In genomic region chrX:50747471-50747900, GRCh38 we compare ENCODE assay signal across 8 cellular contexts.
A peak's percentile ranks its signal among the peaks of the same experiment; 100 is the strongest.
DNase-seq lines count a peak whose midpoint lies in the region; ATAC-seq and TF ChIP-seq lines count a peak whose summit lies in the region.

No MANE protein-coding gene starts in this region.

- no peaks in the 10 kb centered on the region for H3K36me3 Mint-ChIP-seq in osteocyte (ENCODE audit: unreplicated experiment)

- H3K4me1 Mint-ChIP-seq in osteocyte (ENCODE audit: unreplicated experiment): no peaks in the 10 kb centered on the region

- H3K4me3 Mint-ChIP-seq in osteocyte (ENCODE audit: unreplicated experiment): no peak overlapping the region

- no peaks in the 10 kb centered on the region for H3K36me3 ChIP-seq in GM06990 (ENCODE audit: control insufficient read depth, insufficient read depth, low read length)

- no peak overlapping the region for H3K27ac Mint-ChIP-seq in osteocyte (ENCODE audit: unreplicated experiment)

- H3K27me3 ChIP-seq in GM06990 (replicated peaks; ENCODE audit: control insufficient read depth, insufficient read depth, low read length): no peaks in the 10 kb centered on the region

- peak; percentile 78 for TF ChIP-seq CTCF in GM06990 (IDR thresholded peaks at IDR 0.05; ENCODE audit: insufficient read depth, low read length, poor library complexity, severe bottlenecking)
- peak; percentile 71 for TF ChIP-seq CTCF in osteocyte (IDR thresholded peaks at IDR 0.05)

- H3K9me3 Mint-ChIP-seq in osteocyte (ENCODE audit: unreplicated experiment): no peaks in the 10 kb centered on the region

- H3K27me3 Mint-ChIP-seq in osteocyte (ENCODE audit: unreplicated experiment): no peaks in the 10 kb centered on the region

- ATAC-seq in GM21381 (IDR thresholded peaks at IDR 0.05; ENCODE audit: unreplicated experiment) (no peak), GM19023 (IDR thresholded peaks at IDR 0.05; ENCODE audit: unreplicated experiment) (no peak), HG02938 (IDR thresholded peaks at IDR 0.05; ENCODE audit: unreplicated experiment) (no peak)

- H3K4me3 ChIP-seq in GM06990 (replicated peaks; ENCODE audit: low read depth, low read length): no peak overlapping the region

- DNase-seq in GM06990 (ENCODE audit: extremely low read depth, insufficient read length) (no peak), M059J (ENCODE audit: low read depth) (peak; percentile 29), dermis blood vessel endothelial cell (peak; percentile 56), osteocyte (ENCODE audit: extremely low spot score, unreplicated experiment) (no peak), NCI-H524 treated with DMSO at 0.1 percent for 48 hours (lab: John Stamatoyannopoulos, UW) (no peak)

Comparison
In these comparisons a context has a peak if more than half of its experiments do, and no peak if none do; other contexts are left out.
1. DNase-seq: peak in M059J (single experiment) and dermis blood vessel endothelial cell (single experiment); none in GM06990 (single experiment), osteocyte (single experiment) and NCI-H524 treated with DMSO at 0.1 percent for 48 hours (single experiment).